In genomic region chr19:38930776-38931761, GRCh38 we compare ENCODE assay signal across 8 cellular contexts. TPM values are rescaled to one million over a fixed set of nuclear protein-coding genes. Genes with fewer than 3 reads are reported as not detected.
A peak's percentile ranks its signal among the peaks of the same experiment; 100 is the strongest.
DNase-seq lines count a peak whose midpoint lies in the region; ATAC-seq and TF ChIP-seq lines count a peak whose summit lies in the region.

MRPS12 (plus strand) TSS chr19:38930944; CDS start chr19:38931295, 351 bp downstream.

- peak; percentile 89 for TF ChIP-seq POLR2A in GM10847 (IDR thresholded peaks at IDR 0.05; ENCODE audit: extremely low read depth, insufficient read length)

- H3K27ac ChIP-seq in SK-N-SH (ENCODE audit: low read depth in 2 of 2, low read length in 1 of 2) (peak within 1 kb of the TSS; percentile 87 to 92), heart right ventricle (peak within 1 kb of the TSS; percentile 74 to 94 (median 88))

- H3K27me3 ChIP-seq in SK-N-SH (ENCODE audit: insufficient read depth) (no peaks in the 10 kb centered on the region), heart right ventricle (no peaks in the 10 kb centered on the region)

- TF ChIP-seq CTCF in HFF-Myc (IDR thresholded peaks at IDR 0.05; ENCODE audit: low read depth, low read length, missing control alignments): no peak
- no peak for TF ChIP-seq CTCF in SK-N-SH (IDR thresholded peaks at IDR 0.05)
- TF ChIP-seq CTCF in heart right ventricle (IDR thresholded peaks at IDR 0.05): no peak

- peaks cover 6 to 33% of the 10 kb centered on the region in 2 experiments for H3K36me3 ChIP-seq in SK-N-SH (replicated peaks in 1 of 2; ENCODE audit: control insufficient read depth in 1 of 2, insufficient read depth in 2 of 2, low read length in 1 of 2)
- H3K36me3 ChIP-seq in heart right ventricle: peaks cover 0 to 25% (median 3%) of the 10 kb centered on the region in 9 donors

- H3K79me2 ChIP-seq in SK-N-SH (ENCODE audit: insufficient read depth): peaks cover 53% of the 10 kb centered on the region

- no peaks in the 10 kb centered on the region for H3K9me2 ChIP-seq in SK-N-SH

- peak within 1 kb of the TSS; percentile 93 for H3K4me2 ChIP-seq in SK-N-SH

- peaks cover 8% of the 10 kb centered on the region for H3F3A ChIP-seq in SK-N-SH (replicated peaks; ENCODE audit: insufficient read depth)

- intact Hi-C loops in heart right ventricle (cut with DNase I): loop anchor here in 6 of 10 donors (1.0 to 10.0 kb wide), 12 partner anchors 82 to 529 kb away; partner anchors contain the start of genes FAM98C (in 4 of the 6), ACTN4 (in 1 of the 6), EIF3K (in 1 of the 6) and HNRNPL (in 1 of the 6)

- no peaks in the 10 kb centered on the region for H4K20me1 ChIP-seq in SK-N-SH (ENCODE audit: insufficient read depth)

- CTCF ChIA-PET in SK-N-SH (lab: Yijun Ruan, JAX): interaction anchor here (0.6 to 3.0 kb wide), 44 partner anchors 10 to 544 kb away, joined by 3 to 24 read pairs (median 4); partner anchors contain the start of genes CCER2, ECH1, FAM98C and FBXO17

- no peak for TF ChIP-seq EP300 in SK-N-SH (IDR thresholded peaks at IDR 0.05; ENCODE audit: borderline replicate concordance in 1 of 2, low read depth in 1 of 2, low read length in 1 of 2)

- peak; percentile 95 to 99 (median 98) for ATAC-seq in heart right ventricle

- 3% methylated on average over 38 of the region's 48 CpGs for WGBS in SK-N-SH (ENCODE audit: low lambda C conversion rate)
- 5 to 6% methylated on average over 48 of the region's 48 CpGs for WGBS in heart right ventricle, 2 donors

- peak within 1 kb of the TSS; percentile 85 for H3K9ac ChIP-seq in SK-N-SH

- DNase-seq in HFF-Myc (ENCODE audit: extremely low read depth, low read depth) (peak; percentile 99), NAMALWA (ENCODE audit: low spot score) (peak; percentile 99), SK-N-SH (peak; percentile 97), amygdala (lab: John Stamatoyannopoulos, UW) (peak in 45 of 56 donors; percentile 92 to 99 (median 98)), heart right ventricle (peak; percentile 97 to 99), pons (ENCODE audit: low spot score) (peak; percentile 99), ureter (ENCODE audit: low spot score) (peak; percentile 99)

- H2AFZ ChIP-seq in SK-N-SH (ENCODE audit: low read depth): peak within 1 kb of the TSS; percentile 76

- no peaks in the 10 kb centered on the region for H3K9me3 ChIP-seq in SK-N-SH
- peaks cover 0 to 10% (median 0%) of the 10 kb centered on the region in 11 donors for H3K9me3 ChIP-seq in heart right ventricle

- no peak for TF ChIP-seq RAD21 in SK-N-SH (IDR thresholded peaks at IDR 0.05; ENCODE audit: low read length)

- H3K4me1 ChIP-seq in SK-N-SH (ENCODE audit: control insufficient read depth in 1 of 2, insufficient read depth in 2 of 2, low read depth in 1 of 2, low read length in 1 of 2) (peaks cover 0 to 11% of the 10 kb centered on the region in 2 experiments; a peak in 1 of 4 replicates), heart right ventricle (peaks cover 9 to 45% (median 30%) of the 10 kb centered on the region in 9 donors)

- peak within 1 kb of the TSS; percentile 99 for H3K4me3 ChIP-seq in HFF-Myc (replicated peaks; ENCODE audit: low read depth, low read length)
- H3K4me3 ChIP-seq in SK-N-SH (ENCODE audit: low read depth in 2 of 2, low read length in 1 of 2): peak within 1 kb of the TSS; percentile 80 to 81
- peak within 1 kb of the TSS; percentile 64 to 93 (median 74) for H3K4me3 ChIP-seq in heart right ventricle

- POLR2A ChIA-PET in SK-N-SH (lab: Yijun Ruan, JAX): interaction anchor here (0.7 to 1.7 kb wide), 10 partner anchors 9 to 387 kb away, joined by 3 to 8 read pairs (median 4); partner anchors contain the start of gene ACTN4

TF ChIP-seq in SK-N-SH, 30 proteins besides CTCF, POLR2A, EP300 and RAD21 (continues in another document):
- TF ChIP-seq YY1 (IDR thresholded peaks at IDR 0.05; ENCODE audit: low read depth) (no peak), USF2 (IDR thresholded peaks at IDR 0.05; ENCODE audit: borderline replicate concordance, low read depth, low read length) (0 out of 2 replicates have a peak, but pooled peaks have one; percentile 5), EZH2phosphoT487 (IDR thresholded peaks at IDR 0.05; ENCODE audit: borderline replicate concordance, low read depth) (no peak), MEF2A (IDR thresholded peaks at IDR 0.05; ENCODE audit: borderline replicate concordance, low read depth) (no peak), CHD2 (IDR thresholded peaks at IDR 0.05; ENCODE audit: low read length, partially characterized antibody) (peak; percentile 81), FOSL2 (IDR thresholded peaks at IDR 0.05; ENCODE audit: borderline replicate concordance, low read depth) (no peak), RFX5 (IDR thresholded peaks at IDR 0.05; ENCODE audit: low read length) (peak; percentile 45; the same call in 1 of the 2 replicates), FOXJ3 (CRISPR knock-in tag; IDR thresholded peaks at IDR 0.05) (no peak), TAF1 (IDR thresholded peaks at IDR 0.05; ENCODE audit: borderline replicate concordance, low read depth, low read length) (no peak), ZBTB33 (IDR thresholded peaks at IDR 0.05; ENCODE audit: borderline replicate concordance, low read depth) (no peak), NRF1 (IDR thresholded peaks at IDR 0.05; ENCODE audit: low read depth, low read length) (no peak), RCOR1 (IDR thresholded peaks at IDR 0.05; ENCODE audit: low read length) (0 out of 2 replicates have a peak, but pooled peaks have one; percentile 19), TCF12 (IDR thresholded peaks at IDR 0.05) (no peak), FOXM1 (IDR thresholded peaks at IDR 0.05; ENCODE audit: low read depth) (no peak), POLR2AphosphoS5 (IDR thresholded peaks at IDR 0.05; ENCODE audit: low read depth, low read length) (peak; percentile 80), RXRA (IDR thresholded peaks at IDR 0.05; ENCODE audit: borderline replicate concordance, low read depth) (no peak), TEAD4 (IDR thresholded peaks at IDR 0.05; ENCODE audit: borderline replicate concordance, insufficient read depth) (no peak), MAX (IDR thresholded peaks at IDR 0.05; ENCODE audit: low read depth) (peak; percentile 48; the same call in 1 of the 2 replicates), MXI1 (IDR thresholded peaks at IDR 0.05; ENCODE audit: low read depth, low read length) (peak; percentile 92), JUND (IDR thresholded peaks at IDR 0.05) (no peak), GATA2 (CRISPR knock-in tag; IDR thresholded peaks at IDR 0.05) (no peak), SMC3 (IDR thresholded peaks at IDR 0.05; ENCODE audit: low read depth, low read length) (no peak)
- TF ChIP-seq, protein P1, sequence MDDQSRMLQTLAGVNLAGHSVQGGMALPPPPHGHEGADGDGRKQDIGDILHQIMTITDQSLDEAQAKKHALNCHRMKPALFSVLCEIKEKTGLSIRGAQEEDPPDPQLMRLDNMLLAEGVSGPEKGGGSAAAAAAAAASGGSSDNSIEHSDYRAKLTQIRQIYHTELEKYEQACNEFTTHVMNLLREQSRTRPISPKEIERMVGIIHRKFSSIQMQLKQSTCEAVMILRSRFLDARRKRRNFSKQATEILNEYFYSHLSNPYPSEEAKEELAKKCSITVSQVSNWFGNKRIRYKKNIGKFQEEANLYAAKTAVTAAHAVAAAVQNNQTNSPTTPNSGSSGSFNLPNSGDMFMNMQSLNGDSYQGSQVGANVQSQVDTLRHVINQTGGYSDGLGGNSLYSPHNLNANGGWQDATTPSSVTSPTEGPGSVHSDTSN (IDR thresholded peaks at IDR 0.05): peak; percentile 85
- TF ChIP-seq, protein P2, sequence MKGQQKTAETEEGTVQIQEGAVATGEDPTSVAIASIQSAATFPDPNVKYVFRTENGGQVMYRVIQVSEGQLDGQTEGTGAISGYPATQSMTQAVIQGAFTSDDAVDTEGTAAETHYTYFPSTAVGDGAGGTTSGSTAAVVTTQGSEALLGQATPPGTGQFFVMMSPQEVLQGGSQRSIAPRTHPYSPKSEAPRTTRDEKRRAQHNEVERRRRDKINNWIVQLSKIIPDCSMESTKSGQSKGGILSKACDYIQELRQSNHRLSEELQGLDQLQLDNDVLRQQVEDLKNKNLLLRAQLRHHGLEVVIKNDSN (IDR thresholded peaks at IDR 0.05; ENCODE audit: borderline replicate concordance, low read depth): peak; percentile 39; the same call in 1 of the 2 replicates

RNA-seq across cellular contexts. Expression of gene MRPS12, which starts in this region (rescaled TPM):
- polyA plus RNA-seq in SK-N-SH (2012; rRNA removed) (55.7 and 59.6 TPM in 2 replicates), heart right ventricle (100 to 1,000 TPM in 1 of 2 donors, 10 to 100 TPM in 1; 39.7 to 122 TPM)
- polyA plus RNA-seq in SK-N-SH (2012; cell fraction: cytosol; rRNA removed): 27.9 and 43.4 TPM in 2 replicates
- polyA plus RNA-seq in SK-N-SH (2012; cell fraction: nucleus; rRNA removed): 30.4 and 35.2 TPM in 2 replicates
- total RNA-seq in heart right ventricle (10 to 100 TPM; 41.8 to 78.7 (median 54.1) TPM), ureter (43.0 TPM)

Comparison
In these comparisons a context has a peak if more than half of its experiments do, and no peak if none do; other contexts are left out.
1. Peak in every context shown above with its lines: DNase-seq, ATAC-seq, H3K4me3 ChIP-seq and H3K27ac ChIP-seq.